In the genomic region with DNA sequence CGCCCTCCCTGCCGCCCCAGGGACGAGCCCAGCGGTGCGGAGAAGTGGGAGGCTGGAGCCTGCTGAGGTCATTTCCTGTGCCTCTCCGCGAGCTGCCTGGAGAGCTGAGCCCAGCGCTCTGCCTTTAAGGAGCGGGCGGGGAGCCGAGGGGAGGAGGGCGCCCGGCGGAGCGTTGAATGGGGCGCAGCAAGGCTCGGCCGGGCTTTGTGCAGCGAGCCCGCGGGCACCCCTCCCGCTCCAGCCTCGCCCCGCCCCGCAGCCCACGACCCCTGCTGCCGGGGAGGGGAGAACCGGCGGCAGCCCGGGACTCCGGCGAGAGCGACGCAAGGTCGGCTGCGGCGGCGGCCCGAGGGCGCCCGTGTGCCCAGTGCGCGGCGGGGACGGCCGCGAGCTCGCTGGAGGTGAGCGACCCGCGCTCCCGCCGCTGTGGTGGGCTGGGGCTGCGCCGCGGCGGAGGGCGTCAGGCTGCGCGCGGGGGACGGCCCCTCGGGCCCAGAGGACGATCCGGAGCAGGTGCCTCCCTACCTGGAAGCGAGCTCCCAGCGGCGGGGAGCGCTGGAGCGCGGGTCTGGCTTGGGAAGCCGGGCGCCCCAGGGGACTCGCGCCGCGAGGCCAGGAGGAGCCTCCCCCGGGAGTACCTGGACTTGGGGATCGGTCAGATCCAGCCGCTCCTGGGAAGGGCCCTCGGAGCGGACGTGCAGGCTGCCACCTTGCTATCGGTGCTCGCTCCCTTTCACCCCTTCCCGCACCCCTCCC, we compare ENCODE assay signal across 8 cellular contexts. TPM values are rescaled to one million over a fixed set of nuclear protein-coding genes. Genes with fewer than 3 reads are reported as not detected.
A peak's percentile ranks its signal among the peaks of the same experiment; 100 is the strongest.
DNase-seq lines count a peak whose midpoint lies in the region; ATAC-seq and TF ChIP-seq lines count a peak whose summit lies in the region.

A gene (plus strand): TSS at position 293 of the 756 bp plus-strand sequence. CDS start 8,578 bp downstream, outside the sequence.

- peak; percentile 99 for ATAC-seq in DND-41 (ENCODE audit: insufficient read depth, low read depth)
- peak; percentile 79 for ATAC-seq in HG02798 (IDR thresholded peaks at IDR 0.05; ENCODE audit: poor library complexity, unreplicated experiment)
- peak; percentile 94 for ATAC-seq in activated CD8-positive, alpha-beta T cell treated with anti-CD3 and anti-CD28 coated beads, Interleukin-2, amount 10 ng/mL, durations not matched to agents 7 days and 5 days

- H3K4me3 Mint-ChIP-seq in activated CD8-positive, alpha-beta T cell treated with anti-CD3 and anti-CD28 coated beads, Interleukin-2, amount 10 ng/mL, durations not matched to agents 7 days and 5 days = peak within 1 kb of the TSS; percentile 70

- CTCF ChIA-PET in activated CD8-positive, alpha-beta T cell treated with anti-CD3 and anti-CD28 coated beads, Interleukin-2, amount 10 ng/mL, durations not matched to agents 7 days and 5 days (lab: Charles Lee) = interaction anchor here (1.2 to 1.7 kb wide), 5 partner anchors 9 to 105 kb away, joined by 3 to 9 read pairs (median 5); a partner anchor contains a TSS

- peaks cover 60% of the 10 kb centered on the region for H3K27me3 ChIP-seq in DND-41 (ENCODE audit: insufficient read depth, low read length, poor library complexity)
- H3K27me3 ChIP-seq in endocrine pancreas (ENCODE audit: control insufficient read depth, insufficient read depth, low read length) = no peaks in the 10 kb centered on the region

- H3K79me2 ChIP-seq in DND-41 (ENCODE audit: insufficient read depth, low read length) = no peaks in the 10 kb centered on the region

- H3K36me3 Mint-ChIP-seq in activated CD8-positive, alpha-beta T cell treated with anti-CD3 and anti-CD28 coated beads, Interleukin-2, amount 10 ng/mL, durations not matched to agents 7 days and 5 days (ENCODE audit: low read depth) = no peaks in the 10 kb centered on the region

- peak within 1 kb of the TSS; percentile 86 for H3K4me2 ChIP-seq in DND-41 (ENCODE audit: insufficient read depth, low read length)

- H3K9me3 ChIP-seq in DND-41 (ENCODE audit: insufficient read depth, low read length, severe bottlenecking) = no peaks in the 10 kb centered on the region
- no peaks in the 10 kb centered on the region for H3K9me3 ChIP-seq in endocrine pancreas (ENCODE audit: control insufficient read depth, low read length)

- peaks cover 8% of the 10 kb centered on the region for H3K4me1 Mint-ChIP-seq in activated CD8-positive, alpha-beta T cell treated with anti-CD3 and anti-CD28 coated beads, Interleukin-2, amount 10 ng/mL, durations not matched to agents 7 days and 5 days (ENCODE audit: low read depth)

- no peak within 1 kb of the TSS for H3K27ac ChIP-seq in DND-41 (ENCODE audit: low read length)

- H3K27me3 Mint-ChIP-seq in activated CD8-positive, alpha-beta T cell treated with anti-CD3 and anti-CD28 coated beads, Interleukin-2, amount 10 ng/mL, durations not matched to agents 7 days and 5 days (ENCODE audit: low read depth) = peaks cover 58% of the 10 kb centered on the region

- H3K4me3 ChIP-seq in DND-41 (ENCODE audit: low read depth in 1 of 2, low read length in 2 of 2) (peak within 1 kb of the TSS; percentile 20 to 61; a peak in 3 of 4 replicates), endocrine pancreas (ENCODE audit: control insufficient read depth, insufficient read depth, low read length) (peak within 1 kb of the TSS; percentile 60)

- H3K9ac ChIP-seq in DND-41 (ENCODE audit: low read depth, low read length) = peak within 1 kb of the TSS; percentile 54
- peak within 1 kb of the TSS; percentile 48 for H3K9ac ChIP-seq in endocrine pancreas (ENCODE audit: control insufficient read depth, insufficient read depth, low read length)

- H3K36me3 ChIP-seq in DND-41 (ENCODE audit: insufficient read depth, low read length) = no peaks in the 10 kb centered on the region
- H3K36me3 ChIP-seq in endocrine pancreas (ENCODE audit: control insufficient read depth, insufficient read depth, low read length) = no peaks in the 10 kb centered on the region

- H3K27ac Mint-ChIP-seq in activated CD8-positive, alpha-beta T cell treated with anti-CD3 and anti-CD28 coated beads, Interleukin-2, amount 10 ng/mL, durations not matched to agents 7 days and 5 days = no peak within 1 kb of the TSS

- no peak for TF ChIP-seq CTCF in DND-41 (IDR thresholded peaks at IDR 0.05; ENCODE audit: borderline replicate concordance, extremely low read depth, low read length, poor library complexity, severe bottlenecking)

- DNase-seq in DND-41 (peak; percentile 74), NCI-H345 (lab: John Stamatoyannopoulos, UW) (peak; percentile 85), medulla oblongata (ENCODE audit: extremely low spot score) (peak; percentile 93), NCI-H187 treated with DMSO at 0.1 percent for 48 hours (lab: John Stamatoyannopoulos, UW) (no peak)
- DNase-seq in activated CD8-positive, alpha-beta T cell treated with anti-CD3 and anti-CD28 coated beads, Interleukin-2, amount 10 ng/mL, durations not matched to agents 7 days and 5 days = peak; percentile 72
- peak; percentile 46 to 48 for DNase-seq in stimulated activated CD8-positive, alpha-beta memory T cell treated with anti-CD3 and anti-CD28 coated beads, Interleukin-15, amount 100 ng/mL, for 48 hours (ENCODE audit: low read depth in 2 of 2)

- H3K9me3 Mint-ChIP-seq in activated CD8-positive, alpha-beta T cell treated with anti-CD3 and anti-CD28 coated beads, Interleukin-2, amount 10 ng/mL, durations not matched to agents 7 days and 5 days (ENCODE audit: insufficient read depth) = no peaks in the 10 kb centered on the region

- H3K4me1 ChIP-seq in DND-41 (ENCODE audit: insufficient read depth, low read length) = peaks cover 14% of the 10 kb centered on the region
- H3K4me1 ChIP-seq in endocrine pancreas (ENCODE audit: control insufficient read depth, insufficient read depth, low read length) = no peaks in the 10 kb centered on the region

- no peaks in the 10 kb centered on the region for H4K20me1 ChIP-seq in DND-41 (ENCODE audit: insufficient read depth, low read length)

- POLR2A ChIA-PET in activated CD8-positive, alpha-beta T cell treated with anti-CD3 and anti-CD28 coated beads, Interleukin-2, amount 10 ng/mL, durations not matched to agents 7 days and 5 days (lab: Charles Lee) = no interaction called here

- H2AFZ ChIP-seq in DND-41 (ENCODE audit: low read depth, low read length) = peak within 1 kb of the TSS; percentile 53

RNA-seq across cellular contexts. Expression of the gene that starts here (rescaled TPM):
- total RNA-seq in activated CD8-positive, alpha-beta T cell treated with anti-CD3 and anti-CD28 coated beads, Interleukin-2, amount 10 ng/mL, durations not matched to agents 7 days and 5 days = under 1 TPM; 0.42 to 0.99 TPM

Comparison
In these comparisons a context has a peak if more than half of its experiments do, and no peak if none do; other contexts are left out.
1. Peak in DNase-seq and ATAC-seq in activated CD8-positive, alpha-beta T cell treated with anti-CD3 and anti-CD28 coated beads, Interleukin-2, amount 10 ng/mL, durations not matched to agents 7 days and 5 days; RNA of the gene not detected or under 1 TPM.